ENCODE assay signal across 15 cellular contexts in genomic region chr16:17131351-17131750, GRCh38.
"Had no signal": no experiment of that assay in that cellular context is flagged by ENCODE, and none has a peak within 500 bp of the region (broad histone marks: within the 10 kb centered on the region; RNA-seq: fewer than 3 reads in every experiment).

No MANE protein-coding gene starts in this region.

- H3K4me1 ChIP-seq: ascending aorta, esophagus squamous epithelium, sigmoid colon, testis had no signal

- H3K27me3 ChIP-seq: ascending aorta, esophagus squamous epithelium, sigmoid colon, testis had no signal

- H3K27ac ChIP-seq: ascending aorta, esophagus squamous epithelium, sigmoid colon, testis had no signal

- ATAC-seq: activated CD4-positive, alpha-beta T cell treated with anti-CD3 and anti-CD28 coated beads for 36 hours; activated naive CD8-positive, alpha-beta T cell treated with anti-CD3 and anti-CD28 coated beads, Interleukin-2, amount 50 U/mL, for 24 hours; left lobe of liver; natural killer cell treated with Interleukin-12 subunit alpha and Interleukin-12 subunit beta and Interleukin-15 and Interleukin-18, amount 100 ng/mL, for 72 hours had no signal

- DNase-seq: activated CD4-positive, alpha-beta memory T cell treated with anti-CD3 and anti-CD28 coated beads, Interleukin-2, amount 10 ng/mL, durations not matched to agents 7 days and 5 days; activated CD4-positive, alpha-beta T cell treated with anti-CD3 and anti-CD28 coated beads for 36 hours; activated naive CD4-positive, alpha-beta T cell treated with Interleukin-2 at 50 U/mL for 16 hours; activated naive CD8-positive, alpha-beta T cell treated with anti-CD3 and anti-CD28 coated beads, Interleukin-2, amount 50 U/mL, for 24 hours; esophagus squamous epithelium; foreskin fibroblast; islet precursor cell; sigmoid colon; stimulated activated CD4-positive, alpha-beta T cell treated with anti-CD3 and anti-CD28 coated beads, Interleukin-2, amount 100 ng/mL, for 48 hours; testis had no signal

- H3K9me3 Mint-ChIP-seq: activated CD4-positive, alpha-beta memory T cell treated with anti-CD3 and anti-CD28 coated beads, Interleukin-2, amount 10 ng/mL, durations not matched to agents 7 days and 5 days; activated naive CD8-positive, alpha-beta T cell treated with anti-CD3 and anti-CD28 coated beads, Interleukin-2, amount 50 U/mL, for 24 hours; natural killer cell treated with Interleukin-12 subunit alpha and Interleukin-12 subunit beta and Interleukin-15 and Interleukin-18, amount 100 ng/mL, for 72 hours; stimulated activated naive CD8-positive, alpha-beta T cell treated with anti-CD3 and anti-CD28 coated beads, Interleukin-15, Interleukin-2, amounts not matched to agents 100 ng/mL and 50 ng/mL, for 24 hours; T-helper 2 cell treated with Interferon-gamma antibody and Interleukin-4, amounts not matched to agents 5 μg/mL and 100 μg/mL, for 36 hours had no signal

- H3K4me3 ChIP-seq: ascending aorta, esophagus squamous epithelium, sigmoid colon, testis had no signal

- H3K9me3 ChIP-seq: ascending aorta, esophagus squamous epithelium, sigmoid colon, testis had no signal

- H3K27ac Mint-ChIP-seq: activated CD4-positive, alpha-beta memory T cell treated with anti-CD3 and anti-CD28 coated beads, Interleukin-2, amount 10 ng/mL, durations not matched to agents 7 days and 5 days; activated CD4-positive, alpha-beta T cell treated with anti-CD3 and anti-CD28 coated beads for 36 hours; natural killer cell treated with Interleukin-12 subunit alpha and Interleukin-12 subunit beta and Interleukin-15 and Interleukin-18, amount 100 ng/mL, for 72 hours; stimulated activated naive CD8-positive, alpha-beta T cell treated with anti-CD3 and anti-CD28 coated beads, Interleukin-15, Interleukin-2, amounts not matched to agents 100 ng/mL and 50 ng/mL, for 24 hours had no signal

- H3K27me3 Mint-ChIP-seq: activated CD4-positive, alpha-beta memory T cell treated with anti-CD3 and anti-CD28 coated beads, Interleukin-2, amount 10 ng/mL, durations not matched to agents 7 days and 5 days; activated CD4-positive, alpha-beta T cell treated with anti-CD3 and anti-CD28 coated beads for 36 hours; activated naive CD8-positive, alpha-beta T cell treated with anti-CD3 and anti-CD28 coated beads, Interleukin-2, amount 50 U/mL, for 24 hours; natural killer cell treated with Interleukin-12 subunit alpha and Interleukin-12 subunit beta and Interleukin-15 and Interleukin-18, amount 100 ng/mL, for 72 hours; stimulated activated naive CD8-positive, alpha-beta T cell treated with anti-CD3 and anti-CD28 coated beads, Interleukin-15, Interleukin-2, amounts not matched to agents 100 ng/mL and 50 ng/mL, for 24 hours had no signal

- H3K4me3 Mint-ChIP-seq: activated CD4-positive, alpha-beta memory T cell treated with anti-CD3 and anti-CD28 coated beads, Interleukin-2, amount 10 ng/mL, durations not matched to agents 7 days and 5 days; activated CD4-positive, alpha-beta T cell treated with anti-CD3 and anti-CD28 coated beads for 36 hours; activated naive CD8-positive, alpha-beta T cell treated with anti-CD3 and anti-CD28 coated beads, Interleukin-2, amount 50 U/mL, for 24 hours; natural killer cell treated with Interleukin-12 subunit alpha and Interleukin-12 subunit beta and Interleukin-15 and Interleukin-18, amount 100 ng/mL, for 72 hours; stimulated activated naive CD8-positive, alpha-beta T cell treated with anti-CD3 and anti-CD28 coated beads, Interleukin-15, Interleukin-2, amounts not matched to agents 100 ng/mL and 50 ng/mL, for 24 hours; T-helper 2 cell treated with Interferon-gamma antibody and Interleukin-4, amounts not matched to agents 5 μg/mL and 100 μg/mL, for 36 hours had no signal
